Comparison of ENCODE assay signal across 12 cellular contexts in the genomic region with DNA sequence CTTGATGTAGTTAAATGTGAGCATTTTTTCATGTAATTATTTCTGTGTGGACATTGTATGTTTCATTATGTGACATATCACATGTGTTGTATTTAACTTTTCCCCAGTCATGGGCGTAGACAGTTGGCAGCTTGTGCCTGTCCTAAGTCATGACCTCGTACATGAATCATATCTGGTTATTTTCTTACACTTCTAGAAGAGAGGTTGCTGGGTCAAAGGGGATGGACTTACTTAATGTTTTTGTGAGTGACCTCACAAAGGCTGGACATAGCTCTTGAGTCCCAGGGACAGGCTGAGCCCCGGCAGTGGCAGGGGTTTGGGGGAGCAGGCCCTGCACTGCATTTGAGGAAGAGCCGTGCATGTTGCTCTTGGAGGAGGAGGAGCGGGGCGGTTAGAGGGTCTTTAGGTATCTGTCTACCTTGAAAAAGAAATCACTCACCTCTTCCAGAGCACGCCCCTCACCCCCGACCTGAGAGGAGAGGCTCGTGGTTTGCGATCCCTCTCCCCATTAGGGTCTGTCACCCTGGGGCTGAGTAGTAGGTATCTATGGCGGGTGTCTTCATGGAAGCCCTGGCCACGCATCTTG. TPM values are rescaled to one million over a fixed set of nuclear protein-coding genes. Genes with fewer than 3 reads are reported as not detected.
DNase-seq lines count a peak whose midpoint lies in the region; ATAC-seq, FAIRE-seq and TF ChIP-seq lines count a peak whose summit lies in the region.
"Had no signal": no experiment of that assay in that cellular context is flagged by ENCODE, and none has a peak within 500 bp of the region (broad histone marks: within the 10 kb centered on the region; RNA-seq: fewer than 3 reads in every experiment).

No MANE protein-coding gene starts in this region.

- DNase-seq in ELR (ENCODE audit: low read depth): peak; percentile 65
- peak in 5 of 7 donors; percentile 32 to 68 (median 43) for DNase-seq in adrenal gland
- DNase-seq in left ventricle myocardium inferior: no peak
- no peak for DNase-seq in gastrocnemius medialis
- DNase-seq in urothelium cell line (ENCODE audit: low spot score): no peak
- no peak for DNase-seq in NOMO-1 (lab: John Stamatoyannopoulos, UW; ENCODE audit: unreplicated experiment in 2 of 2)
- no peak for DNase-seq in T-helper 2 cell treated with Interferon-gamma antibody and Interleukin-4, amounts not matched to agents 5 μg/mL and 100 μg/mL, for 36 hours (ENCODE audit: low spot score)
- DNase-seq: glutamatergic neuron; naive thymus-derived CD4-positive, alpha-beta T cell; NCI-H69 had no signal

- H3K4me3 ChIP-seq in adrenal gland (no peak overlapping the region), left ventricle myocardium inferior (no peak overlapping the region), gastrocnemius medialis (no peak overlapping the region)

- H3K27ac ChIP-seq in adrenal gland (peak overlapping the region in 4 of 5 donors; percentile 21 to 85 (median 56)), left ventricle myocardium inferior (replicated peaks) (peak overlapping the region; percentile 68), gastrocnemius medialis (peak overlapping the region in 2 of 4 donors; percentile 5 to 38)

- H3K9me3 ChIP-seq in adrenal gland (replicated peaks in 1 of 3): no peaks in the 10 kb centered on the region
- H3K9me3 ChIP-seq in left ventricle myocardium inferior (replicated peaks): no peaks in the 10 kb centered on the region
- H3K9me3 ChIP-seq in gastrocnemius medialis: no peaks in the 10 kb centered on the region

- TF ChIP-seq CTCF in adrenal gland (IDR thresholded peaks at IDR 0.05) (no peak), left ventricle myocardium inferior (IDR thresholded peaks at IDR 0.05; ENCODE audit: borderline replicate concordance) (no peak), gastrocnemius medialis (IDR thresholded peaks at IDR 0.05 in 4 of 5, conservative IDR thresholded peaks at IDR 0.05 in 1 of 5) (no peak)

- intact Hi-C loops in adrenal gland (cut with DNase I): no loop called here
- intact Hi-C loops in left ventricle myocardium inferior (cut with micrococcal nuclease): no loop called here
- intact Hi-C loops in gastrocnemius medialis (cut with DNase I; ENCODE audit: low total_unique reads): no loop called here

- peak; percentile 68 to 70 for ATAC-seq in gastrocnemius medialis
- ATAC-seq in GM21526 (IDR thresholded peaks at IDR 0.05; ENCODE audit: low FRiP score, unreplicated experiment): no peak
- ATAC-seq: naive thymus-derived CD4-positive, alpha-beta T cell had no signal

- peaks cover 0 to 52% of the 10 kb centered on the region in 2 donors for H3K36me3 ChIP-seq in adrenal gland (replicated peaks in 1 of 2)
- H3K36me3 ChIP-seq in left ventricle myocardium inferior: peaks cover 71% of the 10 kb centered on the region
- peaks cover 0 to 31% of the 10 kb centered on the region in 2 donors for H3K36me3 ChIP-seq in gastrocnemius medialis

- peaks cover 20 to 28% of the 10 kb centered on the region in 2 donors for H3K4me1 ChIP-seq in adrenal gland (replicated peaks in 1 of 2)
- H3K4me1 ChIP-seq in left ventricle myocardium inferior: peaks cover 26% of the 10 kb centered on the region
- H3K4me1 ChIP-seq in gastrocnemius medialis: no peaks in the 10 kb centered on the region

- no peaks in the 10 kb centered on the region for H3K9me3 Mint-ChIP-seq in T-helper 2 cell treated with Interferon-gamma antibody and Interleukin-4, amounts not matched to agents 5 μg/mL and 100 μg/mL, for 36 hours
- H3K9me3 Mint-ChIP-seq: naive thymus-derived CD4-positive, alpha-beta T cell had no signal

- in situ Hi-C loops in gastrocnemius medialis (cut with MboI; ENCODE audit: low sequenced_read_pairs in 4 of 4): loop anchor here in 1 of 4 donors (25.0 kb wide), 1 partner anchor 93 kb away; no protein-coding TSS in a partner anchor

- no peaks in the 10 kb centered on the region for H3K27me3 Mint-ChIP-seq in T-helper 2 cell treated with Interferon-gamma antibody and Interleukin-4, amounts not matched to agents 5 μg/mL and 100 μg/mL, for 36 hours (ENCODE audit: low read depth)

- H3K4me1 Mint-ChIP-seq in T-helper 2 cell treated with Interferon-gamma antibody and Interleukin-4, amounts not matched to agents 5 μg/mL and 100 μg/mL, for 36 hours (ENCODE audit: low read depth): no peaks in the 10 kb centered on the region

- no peak for TF ChIP-seq POLR2A in adrenal gland (IDR thresholded peaks at IDR 0.05)
- TF ChIP-seq POLR2A in gastrocnemius medialis (IDR thresholded peaks at IDR 0.05): no peak

- no peak for FAIRE-seq in urothelium cell line (lab: Jason Lieb, UNC)
- FAIRE-seq: D721Med had no signal

- H3K27me3 ChIP-seq in adrenal gland (no peaks in the 10 kb centered on the region), left ventricle myocardium inferior (ENCODE audit: low read depth) (no peaks in the 10 kb centered on the region), gastrocnemius medialis (no peaks in the 10 kb centered on the region)

- H3K36me3 Mint-ChIP-seq in T-helper 2 cell treated with Interferon-gamma antibody and Interleukin-4, amounts not matched to agents 5 μg/mL and 100 μg/mL, for 36 hours (ENCODE audit: low read depth): peaks cover 37% of the 10 kb centered on the region

- no peak overlapping the region for H3K27ac Mint-ChIP-seq in T-helper 2 cell treated with Interferon-gamma antibody and Interleukin-4, amounts not matched to agents 5 μg/mL and 100 μg/mL, for 36 hours

- H3K4me3 Mint-ChIP-seq in T-helper 2 cell treated with Interferon-gamma antibody and Interleukin-4, amounts not matched to agents 5 μg/mL and 100 μg/mL, for 36 hours: no peak overlapping the region
- H3K4me3 Mint-ChIP-seq: naive thymus-derived CD4-positive, alpha-beta T cell had no signal

- WGBS in adrenal gland, 4 donors: 63 to 70% (median 68%) methylated on average over 10 to 12 of the region's 12 CpGs

RNA-seq across cellular contexts. Expression of a gene that starts 16.4 kb away (rescaled TPM):
- 10 to 100 TPM; 44.5 to 75.8 (median 64.0) TPM for total RNA-seq in adrenal gland
- 10 to 100 TPM; 50.3 to 87.4 (median 57.4) TPM for polyA plus RNA-seq in adrenal gland
- 34.6 TPM for total RNA-seq in left ventricle myocardium inferior
- 10 to 100 TPM; 13.9 to 27.6 (median 24.2) TPM for total RNA-seq in gastrocnemius medialis

Comparison
In these comparisons a context has a peak if more than half of its experiments do, and no peak if none do; other contexts are left out.
1. DNase-seq: peak in ELR (single experiment) and adrenal gland (5 of 7); none in left ventricle myocardium inferior (single experiment), gastrocnemius medialis (0 of 2), urothelium cell line (single experiment), NOMO-1 (0 of 2) and T-helper 2 cell treated with Interferon-gamma antibody and Interleukin-4, amounts not matched to agents 5 μg/mL and 100 μg/mL, for 36 hours (single experiment).